Comparison of ENCODE assay signal across 31 cellular contexts in genomic region chr7:44162179-44162578, GRCh38. TPM values are rescaled to one million over a fixed set of nuclear protein-coding genes. Genes with fewer than 3 reads are reported as not detected.
DNase-seq lines count a peak whose midpoint lies in the region; ATAC-seq and TF ChIP-seq lines count a peak whose summit lies in the region.
"Had no signal": no experiment of that assay in that cellular context is flagged by ENCODE, and none has a peak within 500 bp of the region (broad histone marks: within the 10 kb centered on the region; RNA-seq: fewer than 3 reads in every experiment).

No MANE protein-coding gene starts in this region.

- H3K36me3 Mint-ChIP-seq in activated T-cell treated with anti-CD3 and anti-CD28 coated beads, Interleukin-2, amount 50 U/mL, for 4 hours (ENCODE audit: insufficient read depth) = no peaks in the 10 kb centered on the region

- no peak for ATAC-seq in activated CD4-positive, CD25-positive, alpha-beta regulatory T cell treated with anti-CD3 and anti-CD28 coated beads, Interleukin-2, amount 50 U/mL, for 24 hours
- peak; percentile 58 for ATAC-seq in left lobe of liver
- no peak for ATAC-seq in omental fat pad (ENCODE audit: low FRiP score)
- no peak for ATAC-seq in activated T-cell treated with anti-CD3 and anti-CD28 coated beads, Interleukin-2, amount 50 U/mL, for 4 hours
- ATAC-seq: esophagus mucosa; gastroesophageal sphincter; GM12878; PC-3; Right ventricle myocardium inferior; stimulated activated naive CD8-positive, alpha-beta T cell treated with anti-CD3 and anti-CD28 coated beads, Interleukin-15, Interleukin-2, amounts not matched to agents 100 U/mL and 50 U/mL, for 24 hours had no signal

- H3K4me1 ChIP-seq in adipocyte (ENCODE audit: control insufficient read depth, insufficient read depth, low read length) = peaks cover 24% of the 10 kb centered on the region
- peaks cover 21% of the 10 kb centered on the region for H3K4me1 ChIP-seq in GM23248 (ENCODE audit: insufficient read depth)
- H3K4me1 ChIP-seq: gastroesophageal sphincter, testis, uterus had no signal

- H3K4me1 Mint-ChIP-seq in activated T-cell treated with anti-CD3 and anti-CD28 coated beads, Interleukin-2, amount 50 U/mL, for 4 hours (ENCODE audit: low read depth) = no peaks in the 10 kb centered on the region
- H3K4me1 Mint-ChIP-seq: activated CD4-positive, alpha-beta T cell treated with anti-CD3 and anti-CD28 coated beads, Interleukin-2, amount 10 ng/mL, durations not matched to agents 7 days and 5 days had no signal

- no peaks in the 10 kb centered on the region for H4K20me1 ChIP-seq in GM23248 (ENCODE audit: insufficient read depth)

- H3K4me3 Mint-ChIP-seq in activated T-cell treated with anti-CD3 and anti-CD28 coated beads, Interleukin-2, amount 50 U/mL, for 4 hours = no peak overlapping the region
- H3K4me3 Mint-ChIP-seq: activated CD4-positive, alpha-beta T cell treated with anti-CD3 and anti-CD28 coated beads, Interleukin-2, amount 10 ng/mL, durations not matched to agents 7 days and 5 days had no signal

- H3K27ac ChIP-seq in GM23248 = no peak overlapping the region
- H3K27ac ChIP-seq: cardiac muscle cell, gastroesophageal sphincter, hepatocyte, testis, uterus had no signal

- 61 to 65% methylated on average over 4 of the region's 4 CpGs for WGBS in GM23248 (ENCODE audit: low coverage in 1 of 2, low lambda C conversion rate in 2 of 2, missing lambda C conversion rate in 2 of 2), 2 experiments

- in situ Hi-C loops in GM23248 (cut with MboI) = no loop called here

- H3K9me3 ChIP-seq in adipocyte (ENCODE audit: control insufficient read depth, low read length) (no peaks in the 10 kb centered on the region), GM23248 (ENCODE audit: low read depth) (no peaks in the 10 kb centered on the region)
- H3K9me3 ChIP-seq: gastroesophageal sphincter, testis, uterus had no signal

- H2AFZ ChIP-seq in GM23248 = no peak overlapping the region
- H2AFZ ChIP-seq: hepatocyte had no signal

- H3K27me3 ChIP-seq in adipocyte (replicated peaks; ENCODE audit: control insufficient read depth, insufficient read depth, low read length) = peaks cover 5% of the 10 kb centered on the region
- H3K27me3 ChIP-seq in GM23248 (replicated peaks; ENCODE audit: insufficient read depth) = no peaks in the 10 kb centered on the region
- H3K27me3 ChIP-seq: cardiac muscle cell, gastroesophageal sphincter, hepatocyte, testis, uterus had no signal

- no peak overlapping the region for H3K4me3 ChIP-seq in adipocyte (ENCODE audit: low read length)
- H3K4me3 ChIP-seq in GM23248 = no peak overlapping the region
- H3K4me3 ChIP-seq: cardiac muscle cell, gastroesophageal sphincter, GM12878, hepatocyte, testis, uterus had no signal

- H3K79me2 ChIP-seq in GM23248 (ENCODE audit: insufficient read depth) = no peaks in the 10 kb centered on the region
- H3K79me2 ChIP-seq: hepatocyte had no signal

- no peaks in the 10 kb centered on the region for H3K36me3 ChIP-seq in adipocyte (ENCODE audit: control insufficient read depth, insufficient read depth, low read length, severe bottlenecking)
- no peaks in the 10 kb centered on the region for H3K36me3 ChIP-seq in GM23248 (ENCODE audit: low read depth)
- H3K36me3 ChIP-seq: cardiac muscle cell, gastroesophageal sphincter, uterus had no signal

- H3F3A ChIP-seq in GM23248 (ENCODE audit: insufficient read depth) = peaks cover 26% of the 10 kb centered on the region

- H3K4me2 ChIP-seq in GM23248 (ENCODE audit: unreplicated experiment) = no peak overlapping the region
- H3K4me2 ChIP-seq: hepatocyte had no signal

- no peak overlapping the region for H3K9ac ChIP-seq in adipocyte (ENCODE audit: low read length)
- no peak overlapping the region for H3K9ac ChIP-seq in GM23248

- peak; percentile 11 for DNase-seq in activated CD4-positive, CD25-positive, alpha-beta regulatory T cell treated with anti-CD3 and anti-CD28 coated beads, Interleukin-2, amount 50 U/mL, for 72 hours
- peak; percentile 24 for DNase-seq in adipocyte (ENCODE audit: low read depth)
- DNase-seq in left lobe of liver (ENCODE audit: low spot score) = peak; percentile 97
- DNase-seq in omental fat pad (ENCODE audit: low spot score) = peak; percentile 1
- DNase-seq in GM23248 = no peak
- DNase-seq in activated T-cell treated with anti-CD3 and anti-CD28 coated beads, Interleukin-2, amount 50 U/mL, for 4 hours = no peak
- DNase-seq in pons (ENCODE audit: low spot score) = no peak
- DNase-seq: 8988T; activated CD4-positive, alpha-beta T cell treated with anti-CD3 and anti-CD28 coated beads, Interleukin-2, amount 10 ng/mL, durations not matched to agents 7 days and 5 days; activated naive CD4-positive, alpha-beta T cell treated with anti-CD3 and anti-CD28 coated beads, Interleukin-2, amount 50 U/mL, for 16 hours; anterior cingulate cortex; cortex of kidney; NCI-H1048; NCI-H1694 treated with DMSO at 0.1 percent for 48 hours; NCI-H2171; NCI-H510A treated with DMSO at 0.1 percent for 48 hours; NK-92 treated with Interleukin-12 subunit alpha and Interleukin-12 subunit beta, amount 100 ng/mL, for 24 hours; PC-3; stimulated activated naive CD8-positive, alpha-beta T cell treated with anti-CD3 and anti-CD28 coated beads, Interleukin-15, Interleukin-2, amounts not matched to agents 100 U/mL and 50 U/mL, for 24 hours; testis; uterus had no signal

- H3K9me3 Mint-ChIP-seq in activated T-cell treated with anti-CD3 and anti-CD28 coated beads, Interleukin-2, amount 50 U/mL, for 4 hours = peaks cover 8% of the 10 kb centered on the region
- H3K9me3 Mint-ChIP-seq: activated CD4-positive, alpha-beta T cell treated with anti-CD3 and anti-CD28 coated beads, Interleukin-2, amount 10 ng/mL, durations not matched to agents 7 days and 5 days had no signal

- TF ChIP-seq CTCF in omental fat pad (IDR thresholded peaks at IDR 0.05) = no peak

- no peaks in the 10 kb centered on the region for H3K9me2 ChIP-seq in GM23248 (ENCODE audit: insufficient read depth)

- peaks cover 2% of the 10 kb centered on the region for H3K27me3 Mint-ChIP-seq in activated T-cell treated with anti-CD3 and anti-CD28 coated beads, Interleukin-2, amount 50 U/mL, for 4 hours (ENCODE audit: low read depth)
- H3K27me3 Mint-ChIP-seq: progenitor cell of endocrine pancreas had no signal

RNA-seq across cellular contexts. Expression of gene MYL7, which starts 21.0 kb away (rescaled TPM):
- not detected for total RNA-seq in left lobe of liver
- total RNA-seq in omental fat pad = not detected
- total RNA-seq in GM23248 (2014; rRNA removed; shearing (Covaris generic)) = not detected in 2 replicates
- 1.7 TPM in 1 of 2 replicates, not detected in the other for polyA plus RNA-seq in GM23248 (2016; fragmentation: Nextera tagmentation; extraction: Ambion mirVana)
- under 1 TPM in 1 of 3 donors, not detected in 2; 0.55 TPM for total RNA-seq in activated T-cell treated with anti-CD3 and anti-CD28 coated beads, Interleukin-2, amount 50 U/mL, for 4 hours
- total RNA-seq: activated CD4-positive, alpha-beta T cell treated with anti-CD3 and anti-CD28 coated beads, Interleukin-2, amount 10 ng/mL, durations not matched to agents 7 days and 5 days; Daoy; esophagus mucosa; gastroesophageal sphincter; GM12878; PC-3; T-helper 2 cell treated with Interferon-gamma antibody and Interleukin-4, amounts not matched to agents 100 ng/mL and 5 ng/mL, for 36 hours; uterus had no signal

RNA-seq across cellular contexts. Expression of gene GCK, which starts 27.1 kb away (rescaled TPM):
- total RNA-seq in left lobe of liver (1.7 TPM), omental fat pad (1 to 10 TPM in 2 of 4 donors, under 1 TPM in 2; 0.38 to 3.9 (median 1.1) TPM)
- 0.11 TPM in 1 of 2 replicates, not detected in the other for total RNA-seq in GM23248 (2014; rRNA removed; shearing (Covaris generic))
- polyA plus RNA-seq in GM23248 (2016; fragmentation: Nextera tagmentation; extraction: Ambion mirVana) = 0.23 and 0.43 TPM in 2 replicates
- total RNA-seq in activated T-cell treated with anti-CD3 and anti-CD28 coated beads, Interleukin-2, amount 50 U/mL, for 4 hours = 1 to 10 TPM; 1.3 to 4.3 (median 2.7) TPM
- total RNA-seq: activated CD4-positive, alpha-beta T cell treated with anti-CD3 and anti-CD28 coated beads, Interleukin-2, amount 10 ng/mL, durations not matched to agents 7 days and 5 days; esophagus mucosa; GM12878; PC-3 had no signal

RNA-seq across cellular contexts. Expression of gene YKT6, which starts 38.6 kb away (rescaled TPM):
- total RNA-seq in left lobe of liver (19.9 TPM), omental fat pad (10 to 100 TPM; 48.3 to 75.8 (median 54.4) TPM)
- total RNA-seq in GM23248 (2014; rRNA removed; shearing (Covaris generic)) = 148 and 149 TPM in 2 replicates
- polyA plus RNA-seq in GM23248 (2016; fragmentation: Nextera tagmentation; extraction: Ambion mirVana) = 108 and 113 TPM in 2 replicates
- total RNA-seq in activated T-cell treated with anti-CD3 and anti-CD28 coated beads, Interleukin-2, amount 50 U/mL, for 4 hours = 100 to 1,000 TPM; 114 to 121 (median 115) TPM

RNA-seq across cellular contexts. Expression of gene POLD2, which starts 38.8 kb away (rescaled TPM):
- total RNA-seq in left lobe of liver (78.3 TPM), omental fat pad (10 to 100 TPM; 41.9 to 71.3 (median 44.2) TPM)
- 100 and 107 TPM in 2 replicates for total RNA-seq in GM23248 (2014; rRNA removed; shearing (Covaris generic))
- 164 and 166 TPM in 2 replicates for polyA plus RNA-seq in GM23248 (2016; fragmentation: Nextera tagmentation; extraction: Ambion mirVana)
- total RNA-seq in activated T-cell treated with anti-CD3 and anti-CD28 coated beads, Interleukin-2, amount 50 U/mL, for 4 hours = 100 to 1,000 TPM; 336 to 373 (median 346) TPM

RNA-seq across cellular contexts. Expression of gene AEBP1, which starts 58.0 kb away (rescaled TPM):
- 9.4 TPM for total RNA-seq in left lobe of liver
- total RNA-seq in omental fat pad = 100 to 1,000 TPM in 3 of 4 donors, 10 to 100 TPM in 1; 64.9 to 209 (median 163) TPM
- 53.0 and 63.2 TPM in 2 replicates for total RNA-seq in GM23248 (2014; rRNA removed; shearing (Covaris generic))
- 46.6 and 47.0 TPM in 2 replicates for polyA plus RNA-seq in GM23248 (2016; fragmentation: Nextera tagmentation; extraction: Ambion mirVana)
- total RNA-seq in activated T-cell treated with anti-CD3 and anti-CD28 coated beads, Interleukin-2, amount 50 U/mL, for 4 hours = 10 to 100 TPM; 26.7 to 36.3 (median 35.7) TPM
- total RNA-seq: Daoy, PC-3 had no signal

Comparison
In these comparisons a context has a peak if more than half of its experiments do, and no peak if none do; other contexts are left out.
1. DNase-seq: peak in activated CD4-positive, CD25-positive, alpha-beta regulatory T cell treated with anti-CD3 and anti-CD28 coated beads, Interleukin-2, amount 50 U/mL, for 72 hours (single experiment), adipocyte (single experiment), left lobe of liver (single experiment) and omental fat pad (single experiment); none in GM23248 (single experiment), activated T-cell treated with anti-CD3 and anti-CD28 coated beads, Interleukin-2, amount 50 U/mL, for 4 hours (single experiment) and pons (single experiment).